Comparison of ENCODE assay signal across 16 cellular contexts in the genomic region with DNA sequence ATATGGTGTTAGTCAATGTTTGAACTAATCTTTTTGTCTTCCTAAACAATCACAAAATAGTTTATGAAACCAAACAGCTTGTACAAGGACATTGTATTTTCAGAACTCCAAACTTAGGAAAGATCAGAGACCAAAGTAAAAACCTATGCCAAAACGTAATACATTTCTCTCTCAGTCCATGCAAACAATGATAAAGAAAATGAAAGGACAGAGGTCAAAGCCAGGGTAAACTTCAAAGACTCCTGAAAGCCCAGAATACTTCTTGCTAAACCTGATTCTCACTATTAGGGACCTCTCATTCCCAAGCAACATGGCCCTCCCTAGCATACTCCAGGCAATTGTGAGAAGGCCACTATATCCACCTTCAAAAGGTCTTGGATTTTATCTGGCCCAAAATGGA.
"Had no signal": no experiment of that assay in that cellular context is flagged by ENCODE, and none has a peak within 500 bp of the region (broad histone marks: within the 10 kb centered on the region; RNA-seq: fewer than 3 reads in every experiment).

No MANE protein-coding gene starts in this region.

- H3K27me3 ChIP-seq: tibial artery, vagina had no signal

- ATAC-seq: natural killer cell; stimulated activated naive B cell treated with anti-CD40 and anti-IgM and Interleukin-4, amounts not matched to agents 10 μg/mL and 1 μg/mL and 100 μg/mL, for 72 hours had no signal

- H3K36me3 ChIP-seq: tibial artery, vagina had no signal

- H3K9me3 ChIP-seq: tibial artery, vagina had no signal

- H3K27ac ChIP-seq: tibial artery, vagina had no signal

- H3K4me1 ChIP-seq: tibial artery, vagina had no signal

- DNase-seq: activated CD4-positive, CD25-positive, alpha-beta regulatory T cell treated with anti-CD3 and anti-CD28 coated beads, Interleukin-2, amount 50 U/mL, for 72 hours; activated naive CD4-positive, alpha-beta T cell; activated naive CD8-positive, alpha-beta T cell treated with anti-CD3 and anti-CD28 coated beads, Interleukin-2, amount 10 ng/mL, durations not matched to agents 7 days and 5 days; activated T-cell treated with anti-CD3 and anti-CD28 coated beads for 4 hours; anterior cingulate cortex; cerebellar nuclear complex; effector CD8-positive, alpha-beta T cell; foreskin melanocyte; kidney glomerular epithelial cell; mesenchymal stem cell; natural killer cell; stimulated activated CD4-positive, alpha-beta T cell treated with anti-CD3 and anti-CD28 coated beads, Interleukin-15, amount 100 ng/mL, for 24 hours; stimulated activated CD4-positive, alpha-beta T cell treated with anti-CD3 and anti-CD28 coated beads, Interleukin-4, amount 100 ng/mL, for 1 hour; stimulated activated naive B cell treated with anti-CD40 and anti-IgM and Interleukin-4, amounts not matched to agents 10 μg/mL and 1 μg/mL and 100 μg/mL, for 72 hours; tibial artery had no signal

- H3K4me3 ChIP-seq: tibial artery, vagina had no signal
